In the genomic region with DNA sequence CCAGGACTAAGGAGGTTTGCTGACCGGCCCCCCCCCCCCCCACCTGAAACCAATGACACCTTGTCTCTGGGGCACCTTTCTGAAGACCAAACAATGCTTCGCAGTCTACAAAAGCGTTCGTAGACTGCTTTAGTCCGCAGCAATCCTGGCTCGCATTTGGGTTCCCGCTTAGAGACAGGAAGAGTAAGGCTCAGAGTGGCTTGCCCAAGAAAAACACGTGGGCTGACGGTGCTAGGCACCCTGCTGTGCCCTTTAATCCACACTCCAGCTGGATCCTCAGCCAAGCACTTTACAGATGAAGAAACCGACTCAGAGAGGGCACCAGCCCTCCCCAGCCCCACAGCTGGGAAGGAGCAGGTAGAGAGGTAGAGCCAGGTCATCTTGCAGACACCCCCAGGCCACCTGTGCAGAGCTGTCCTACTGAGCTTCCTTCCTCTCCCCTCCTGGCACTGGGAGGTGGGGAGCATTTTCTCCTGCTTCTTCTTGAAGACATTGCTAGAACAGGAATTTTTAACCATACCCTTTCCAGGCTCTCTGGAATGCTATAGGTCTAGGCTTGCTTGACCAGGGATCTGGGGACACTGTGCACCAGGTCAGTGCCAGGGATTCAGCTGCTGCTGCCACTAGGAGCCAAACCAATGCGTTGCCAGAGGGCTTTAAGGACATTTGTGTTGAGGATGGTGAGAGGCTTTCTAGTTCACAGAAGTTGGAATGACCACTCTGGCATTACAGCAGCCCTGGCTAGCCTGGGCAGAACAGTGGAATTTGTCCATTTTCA, we compare ENCODE assay signal across 8 cellular contexts. TPM values are rescaled to one million over a fixed set of nuclear protein-coding genes. Genes with fewer than 3 reads are reported as not detected.
DNase-seq lines count a peak whose midpoint lies in the region; ATAC-seq, FAIRE-seq and TF ChIP-seq lines count a peak whose summit lies in the region.

No MANE protein-coding gene starts in this region.

- H3K4me3 ChIP-seq in A549, result no peak overlapping the region; the same call in 2 of the 3 replicates
- peak overlapping the region; percentile 90 for H3K4me3 ChIP-seq in HUES6 (ENCODE audit: low read depth, low read length)
- peak overlapping the region; percentile 83 for H3K4me3 ChIP-seq in adipocyte (ENCODE audit: low read length)
- H3K4me3 ChIP-seq in testis, result no peak overlapping the region

- intact Hi-C loops in testis (cut with DNase I; ENCODE audit: low total_unique reads), result loop anchor here (5.0 kb wide), 1 partner anchor 91 kb away; no protein-coding TSS in a partner anchor

- H3K4me1 ChIP-seq in A549 (no peaks in the 10 kb centered on the region), HUES6 (ENCODE audit: control insufficient read depth, insufficient read depth, low read length) (peaks cover 34% of the 10 kb centered on the region), adipocyte (ENCODE audit: control insufficient read depth, insufficient read depth, low read length) (peaks cover 40% of the 10 kb centered on the region), testis (peaks cover 28% of the 10 kb centered on the region)

- TF ChIP-seq CTCF in A549 (IDR thresholded peaks at IDR 0.05) (no peak), testis (IDR thresholded peaks at IDR 0.05) (no peak)

- ATAC-seq in A549 (no peak), GM19023 (IDR thresholded peaks at IDR 0.05; ENCODE audit: unreplicated experiment) (no peak), GM18511 (IDR thresholded peaks at IDR 0.05; ENCODE audit: unreplicated experiment) (no peak)

- TF ChIP-seq EP300 in A549 (IDR thresholded peaks at IDR 0.05), result no peak

- H3K4me2 ChIP-seq in A549, result peak overlapping the region; percentile 100

- H3K27me3 ChIP-seq in HUES6 (ENCODE audit: control insufficient read depth, insufficient read depth, low read length) (peaks cover 29% of the 10 kb centered on the region), adipocyte (replicated peaks; ENCODE audit: control insufficient read depth, insufficient read depth, low read length) (peaks cover 41% of the 10 kb centered on the region), testis (no peaks in the 10 kb centered on the region)

- H3K36me3 ChIP-seq in HUES6 (ENCODE audit: control insufficient read depth, insufficient read depth, low read length) (no peaks in the 10 kb centered on the region), adipocyte (ENCODE audit: control insufficient read depth, insufficient read depth, low read length, severe bottlenecking) (no peaks in the 10 kb centered on the region), testis (ENCODE audit: low read depth, missing control alignments) (no peaks in the 10 kb centered on the region)

- CTCF ChIA-PET in A549 (lab: Yijun Ruan, JAX), result interaction anchor here (1.0 kb wide), 2 partner anchors 8 to 112 kb away, joined by 3 read pairs; no protein-coding TSS in a partner anchor

- POLR2A ChIA-PET in A549 (lab: Yijun Ruan, JAX), result no interaction called here

- TF ChIP-seq POLR2A in A549 (IDR thresholded peaks at IDR 0.05; ENCODE audit: low read length), result no peak
- no peak for TF ChIP-seq POLR2A in testis (IDR thresholded peaks at IDR 0.05)

- DNase-seq in A549 (ENCODE audit: low read depth in 1 of 2, low spot score in 1 of 2), result no peak
- DNase-seq in adipocyte (ENCODE audit: low read depth), result peak; percentile 11
- DNase-seq in iPS-NIHi7 (ENCODE audit: extremely low spot score), result peak; percentile 54
- peak; percentile 30 for DNase-seq in testis
- DNase-seq in germinal center (ENCODE audit: low spot score), result no peak

- FAIRE-seq in A549 (lab: Jason Lieb, UNC), result no peak

- H3K9ac ChIP-seq in HUES6 (ENCODE audit: low read length), result peak overlapping the region; percentile 76
- peak overlapping the region; percentile 78 for H3K9ac ChIP-seq in adipocyte (ENCODE audit: low read length)

- 56% methylated on average over 11 of the region's 11 CpGs for WGBS in A549 (ENCODE audit: missing lambda C conversion rate)
- WGBS in testis, 2 donors, result 15% methylated on average over 11 of the region's 11 CpGs

- no peak overlapping the region for H3K27ac ChIP-seq in A549
- no peak overlapping the region for H3K27ac ChIP-seq in HUES6 (ENCODE audit: low read depth, low read length)
- no peak overlapping the region for H3K27ac ChIP-seq in testis

- TF ChIP-seq RAD21 in A549 (conservative IDR thresholded peaks at IDR 0.05 in 1 of 2, IDR thresholded peaks at IDR 0.05 in 1 of 2), result no peak

- no peaks in the 10 kb centered on the region for H3K9me3 ChIP-seq in A549
- H3K9me3 ChIP-seq in HUES6 (ENCODE audit: control insufficient read depth, insufficient read depth, low read depth, low read length), result no peaks in the 10 kb centered on the region
- peaks cover 13% of the 10 kb centered on the region for H3K9me3 ChIP-seq in adipocyte (ENCODE audit: control insufficient read depth, low read length)
- H3K9me3 ChIP-seq in testis, result no peaks in the 10 kb centered on the region

TF ChIP-seq in A549, 52 proteins besides CTCF, POLR2A, EP300 and RAD21:
- TF ChIP-seq RFX5 (IDR thresholded peaks at IDR 0.05) (no peak), SMC3 (IDR thresholded peaks at IDR 0.05) (no peak), RCOR1 (IDR thresholded peaks at IDR 0.05; ENCODE audit: low read depth, low read length) (no peak), MAFK (IDR thresholded peaks at IDR 0.05; ENCODE audit: partially characterized antibody) (no peak), ZFP36 (IDR thresholded peaks at IDR 0.05; ENCODE audit: borderline replicate concordance, partially characterized antibody) (no peak), HOXB13 (CRISPR knock-in tag; IDR thresholded peaks at IDR 0.05; ENCODE audit: low read depth) (no peak), HOXB5 (CRISPR knock-in tag; IDR thresholded peaks at IDR 0.05) (no peak), BHLHE40 (IDR thresholded peaks at IDR 0.05; ENCODE audit: low read depth, low read length) (no peak)

RNA-seq across cellular contexts. Expression of a gene that starts 1.0 kb away (rescaled TPM):
- polyA plus RNA-seq in A549 (2011; rRNA removed), result not detected in 2 replicates
- 0.01 and 0.04 TPM in 2 replicates for polyA plus RNA-seq in A549 (2012; cell fraction: cytosol; rRNA removed)
- polyA plus RNA-seq in A549 (2012; cell fraction: nucleus; rRNA removed), result 0.01 and 0.05 TPM in 2 replicates
- polyA plus RNA-seq in A549 (2017; fragmentation: RNase III; extraction: RNeasy Plus Mini Kit Qiagen cat#74134 plus additional on column Dnase treatment), result not detected in 3 replicates
- polyA minus RNA-seq in A549 (2011; rRNA and poly(A)+ RNA removed), result not detected in 2 replicates
- 10 to 100 TPM; 32.0 to 36.1 TPM for total RNA-seq in testis
- 8.5 TPM for polyA plus RNA-seq in testis (ENCODE audit: insufficient read depth, low read depth, low replicate concordance)

RNA-seq across cellular contexts. Expression of a gene that starts 36.5 kb away (rescaled TPM):
- polyA plus RNA-seq in A549 (2011; rRNA removed) (not detected in 2 replicates), A549 (2017; fragmentation: RNase III; extraction: RNeasy Plus Mini Kit Qiagen cat#74134 plus additional on column Dnase treatment) (not detected in 3 replicates), testis (ENCODE audit: insufficient read depth, low read depth, low replicate concordance) (74.2 TPM)
- polyA plus RNA-seq in A549 (2012; cell fraction: cytosol; rRNA removed), result not detected in 2 replicates
- polyA plus RNA-seq in A549 (2012; cell fraction: nucleus; rRNA removed), result not detected in 2 replicates
- polyA minus RNA-seq in A549 (2011; rRNA and poly(A)+ RNA removed), result not detected in 2 replicates
- 10 to 100 TPM; 21.4 to 56.2 TPM for total RNA-seq in testis

Comparison
In these comparisons a context has a peak if more than half of its experiments do, and no peak if none do; other contexts are left out.
1. DNase-seq: peak in adipocyte (single experiment), iPS-NIHi7 (single experiment) and testis (single experiment); none in A549 (0 of 2) and germinal center (single experiment).
2. H3K4me3 ChIP-seq: peak in HUES6 (single experiment) and adipocyte (single experiment); none in A549 (single experiment) and testis (0 of 2).
3. RNA of a gene that starts 36.5 kb away (polyA plus RNA-seq): 74.2 TPM in testis (single experiment); not detected in A549; every median in the first group is over 10 times any median in the second.